ENCODE assay signal across 1 cellular context in genomic region chr4:53055274-53055673, GRCh38.
TF ChIP-seq lines count a peak whose summit lies in the region.

No MANE protein-coding gene starts in this region.

TF ChIP-seq in IMR-90, 13 proteins besides CTCF, POLR2A, EP300 and RAD21:
- no peak for TF ChIP-seq ELK1 (IDR thresholded peaks at IDR 0.05; ENCODE audit: borderline replicate concordance, low read depth, low read length)
- TF ChIP-seq USF2 (IDR thresholded peaks at IDR 0.05; ENCODE audit: low read depth, low read length) = no peak
- no peak for TF ChIP-seq CEBPB (IDR thresholded peaks at IDR 0.05; ENCODE audit: low read depth, low read length)
- no peak for TF ChIP-seq FOS (IDR thresholded peaks at IDR 0.05; ENCODE audit: low read depth, low read length)
- TF ChIP-seq BHLHE40 (IDR thresholded peaks at IDR 0.05; ENCODE audit: low read depth, low read length) = no peak
- TF ChIP-seq MAFK (IDR thresholded peaks at IDR 0.05; ENCODE audit: low read depth, low read length) = no peak
- no peak for TF ChIP-seq MXI1 (IDR thresholded peaks at IDR 0.05; ENCODE audit: borderline replicate concordance, low read depth, low read length)
- TF ChIP-seq CHD1 (IDR thresholded peaks at IDR 0.05; ENCODE audit: low read depth, low read length) = no peak
- TF ChIP-seq NFE2L2 (IDR thresholded peaks at IDR 0.05; ENCODE audit: low read depth, low read length) = no peak
